20 cellular contexts compared by ENCODE assay signal in the genomic region with DNA sequence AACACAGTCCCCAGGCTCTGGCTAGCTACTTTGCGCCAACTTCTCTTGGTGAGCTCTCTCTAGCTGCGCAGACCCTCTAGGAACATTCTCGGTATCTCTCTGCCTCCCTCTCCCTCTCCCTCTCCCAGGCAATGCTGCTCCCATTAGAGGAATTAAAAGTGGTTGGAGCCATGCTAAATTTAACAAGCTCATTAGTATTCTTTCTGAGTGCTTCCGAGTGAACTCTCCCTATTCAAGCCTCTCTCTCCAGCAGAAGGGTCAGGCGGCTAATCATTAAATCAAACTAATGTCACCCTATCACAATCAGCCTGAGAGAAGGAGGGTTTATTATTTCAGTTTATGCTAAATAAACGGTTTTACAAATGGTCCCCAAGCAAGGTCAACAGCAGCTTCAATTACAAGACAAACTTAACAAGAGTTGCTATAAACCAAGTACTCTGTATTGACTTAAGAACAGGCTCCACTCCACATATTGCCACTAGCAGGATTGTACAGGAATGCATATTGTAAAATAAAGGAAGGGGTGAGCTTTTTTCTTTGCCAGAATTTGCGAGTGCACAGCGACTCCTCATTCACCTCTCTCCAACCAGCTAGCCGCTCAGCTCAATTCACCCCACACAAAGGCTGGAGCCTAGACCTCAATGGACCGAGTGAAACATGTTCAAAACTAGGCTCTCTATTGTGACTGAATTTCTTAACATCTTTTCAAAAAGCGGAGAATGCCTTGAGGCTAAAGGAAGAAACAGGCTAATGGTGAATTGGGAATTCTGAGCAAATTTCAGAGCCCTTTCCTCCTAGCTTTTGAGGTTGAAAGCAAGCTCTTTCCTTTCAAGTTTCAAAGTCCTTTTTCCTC.
DNase-seq lines count a peak whose midpoint lies in the region; ATAC-seq and TF ChIP-seq lines count a peak whose summit lies in the region.
"Had no signal": no experiment of that assay in that cellular context is flagged by ENCODE, and none has a peak within 500 bp of the region (broad histone marks: within the 10 kb centered on the region; RNA-seq: fewer than 3 reads in every experiment).

No MANE protein-coding gene starts in this region.

- H3K4me1 ChIP-seq in rectal smooth muscle tissue (ENCODE audit: control insufficient read depth, insufficient read depth, low read length): peaks cover 18% of the 10 kb centered on the region
- H3K4me1 ChIP-seq: Peyer's patch had no signal

- H3K36me3 Mint-ChIP-seq in WTC11: peaks cover under 1% of the 10 kb centered on the region
- no peaks in the 10 kb centered on the region for H3K36me3 Mint-ChIP-seq in natural killer cell treated with Interleukin-12 subunit alpha and Interleukin-12 subunit beta and Interleukin-15 and Interleukin-18, amount 100 ng/mL, for 72 hours

- no peak overlapping the region for H3K4me3 ChIP-seq in rectal smooth muscle tissue (ENCODE audit: low read length)
- H3K4me3 ChIP-seq: BLaER1 treated with 17β-estradiol and CSF1 and Interleukin-3, amounts not matched to agents 10 nM and 100 nM; GM23248; Peyer's patch had no signal

- H3K4me3 Mint-ChIP-seq in WTC11: no peak overlapping the region
- no peak overlapping the region for H3K4me3 Mint-ChIP-seq in natural killer cell treated with Interleukin-12 subunit alpha and Interleukin-12 subunit beta and Interleukin-15 and Interleukin-18, amount 100 ng/mL, for 72 hours
- H3K4me3 Mint-ChIP-seq: nephron had no signal

- intact Hi-C loops in left colon (cut with DNase I, micrococcal nuclease): no loop called here

- H3K4me1 Mint-ChIP-seq in WTC11: peaks cover 22% of the 10 kb centered on the region
- H3K4me1 Mint-ChIP-seq in natural killer cell treated with Interleukin-12 subunit alpha and Interleukin-12 subunit beta and Interleukin-15 and Interleukin-18, amount 100 ng/mL, for 72 hours (ENCODE audit: low read depth in 2 of 2): no peaks in the 10 kb centered on the region

- peak; percentile 31; the same call in 1 of the 2 replicates for ATAC-seq in WTC11
- peak; percentile 77 for ATAC-seq in left colon
- no peak for ATAC-seq in natural killer cell treated with Interleukin-12 subunit alpha and Interleukin-12 subunit beta and Interleukin-15 and Interleukin-18, amount 100 ng/mL, for 72 hours
- ATAC-seq: activated CD4-positive, CD25-positive, alpha-beta regulatory T cell treated with anti-CD3 and anti-CD28 coated beads, Interleukin-2, amount 50 U/mL, for 24 hours had no signal

- no peaks in the 10 kb centered on the region for H3K9me3 Mint-ChIP-seq in WTC11
- no peaks in the 10 kb centered on the region for H3K9me3 Mint-ChIP-seq in natural killer cell treated with Interleukin-12 subunit alpha and Interleukin-12 subunit beta and Interleukin-15 and Interleukin-18, amount 100 ng/mL, for 72 hours
- H3K9me3 Mint-ChIP-seq: nephron had no signal

- no peaks in the 10 kb centered on the region for H3K27me3 ChIP-seq in rectal smooth muscle tissue (ENCODE audit: control insufficient read depth, insufficient read depth, low read length)
- H3K27me3 ChIP-seq: BLaER1 treated with 17β-estradiol and CSF1 and Interleukin-3, amounts not matched to agents 10 nM and 100 nM; Peyer's patch had no signal

- POLR2A ChIA-PET in WTC11 (lab: Charles Lee): interaction anchor here (1.2 kb wide), 1 partner anchor 76 kb away, joined by 3 read pairs; no protein-coding TSS in a partner anchor

- H3K9ac ChIP-seq in rectal smooth muscle tissue (ENCODE audit: low read length): no peak overlapping the region
- H3K9ac ChIP-seq: BLaER1 treated with 17β-estradiol and CSF1 and Interleukin-3, amounts not matched to agents 10 nM and 100 nM; GM23248 had no signal

- H3K27ac ChIP-seq in rectal smooth muscle tissue (ENCODE audit: low read depth, low read length): peak overlapping the region; percentile 6
- H3K27ac ChIP-seq: BLaER1 treated with 17β-estradiol and CSF1 and Interleukin-3, amounts not matched to agents 10 nM and 100 nM; GM23248 had no signal

- TF ChIP-seq CTCF in WTC11 (IDR thresholded peaks at IDR 0.05): no peak

- no peaks in the 10 kb centered on the region for H3K27me3 Mint-ChIP-seq in WTC11 (ENCODE audit: low read depth)
- peaks cover 6 to 8% of the 10 kb centered on the region in 2 donors for H3K27me3 Mint-ChIP-seq in natural killer cell treated with Interleukin-12 subunit alpha and Interleukin-12 subunit beta and Interleukin-15 and Interleukin-18, amount 100 ng/mL, for 72 hours

- H3K36me3 ChIP-seq in rectal smooth muscle tissue (ENCODE audit: control insufficient read depth, insufficient read depth, low read length): no peaks in the 10 kb centered on the region
- H3K36me3 ChIP-seq: Peyer's patch had no signal

- DNase-seq in G401 (ENCODE audit: low spot score): peak; percentile 12
- no peak for DNase-seq in WTC11 (ENCODE audit: low spot score)
- no peak for DNase-seq in left colon
- DNase-seq in NCI-H69 (lab: John Stamatoyannopoulos, UW): no peak
- no peak for DNase-seq in AML-193 (lab: John Stamatoyannopoulos, UW)
- DNase-seq in activated T-cell treated with anti-CD3 and anti-CD28 coated beads, Interleukin-2, amount 50 U/mL, for 48 hours: no peak
- no peak for DNase-seq in natural killer cell treated with Interleukin-12 subunit alpha and Interleukin-12 subunit beta and Interleukin-15 and Interleukin-18, amount 100 ng/mL, for 72 hours (ENCODE audit: low spot score)
- DNase-seq: activated gamma-delta T cell treated with Interleukin-2 at 50 U/mL for 16 hours; cortex of kidney; DND-41; GM23248; kidney glomerular epithelial cell; NCI-H1930; NCI-H524; Peyer's patch; stimulated activated CD4-positive, alpha-beta T cell treated with anti-CD3 and anti-CD28 coated beads, Interleukin-4, amount 100 ng/mL, for 24 hours had no signal

- CTCF ChIA-PET in WTC11 (lab: Charles Lee): interaction anchor here (0.6 to 2.3 kb wide), 7 partner anchors 34 to 593 kb away, joined by 3 to 12 read pairs (median 5); no protein-coding TSS in a partner anchor

- in situ Hi-C loops in G401 (cut with HindIII; ENCODE audit: low sequenced_read_pairs): no loop called here

- H3K27ac Mint-ChIP-seq in WTC11: no peak overlapping the region
- H3K27ac Mint-ChIP-seq in natural killer cell treated with Interleukin-12 subunit alpha and Interleukin-12 subunit beta and Interleukin-15 and Interleukin-18, amount 100 ng/mL, for 72 hours: no peak overlapping the region
- H3K27ac Mint-ChIP-seq: nephron had no signal

TF ChIP-seq in WTC11, 78 proteins besides CTCF, POLR2A, EP300 and RAD21 (continues in another document):
- TF ChIP-seq ATF3 (CRISPR knock-in tag; conservative IDR thresholded peaks at IDR 0.05) (no peak), SMAD3 (CRISPR knock-in tag; IDR thresholded peaks at IDR 0.05; ENCODE audit: borderline replicate concordance) (no peak), ZNF423 (CRISPR knock-in tag; IDR thresholded peaks at IDR 0.05) (no peak), ETV6 (CRISPR knock-in tag; IDR thresholded peaks at IDR 0.05) (no peak), SP1 (CRISPR knock-in tag; conservative IDR thresholded peaks at IDR 0.05) (no peak), ZNF219 (CRISPR knock-in tag; IDR thresholded peaks at IDR 0.05; ENCODE audit: borderline replicate concordance) (no peak), CBFB (CRISPR knock-in tag; IDR thresholded peaks at IDR 0.05; ENCODE audit: low read depth) (no peak), E2F4 (CRISPR knock-in tag; IDR thresholded peaks at IDR 0.05; ENCODE audit: borderline replicate concordance, low read depth) (no peak)
- TF ChIP-seq, protein P1, sequence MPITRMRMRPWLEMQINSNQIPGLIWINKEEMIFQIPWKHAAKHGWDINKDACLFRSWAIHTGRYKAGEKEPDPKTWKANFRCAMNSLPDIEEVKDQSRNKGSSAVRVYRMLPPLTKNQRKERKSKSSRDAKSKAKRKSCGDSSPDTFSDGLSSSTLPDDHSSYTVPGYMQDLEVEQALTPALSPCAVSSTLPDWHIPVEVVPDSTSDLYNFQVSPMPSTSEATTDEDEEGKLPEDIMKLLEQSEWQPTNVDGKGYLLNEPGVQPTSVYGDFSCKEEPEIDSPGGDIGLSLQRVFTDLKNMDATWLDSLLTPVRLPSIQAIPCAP (CRISPR knock-in tag; IDR thresholded peaks at IDR 0.05): no peak
- TF ChIP-seq, protein P2, sequence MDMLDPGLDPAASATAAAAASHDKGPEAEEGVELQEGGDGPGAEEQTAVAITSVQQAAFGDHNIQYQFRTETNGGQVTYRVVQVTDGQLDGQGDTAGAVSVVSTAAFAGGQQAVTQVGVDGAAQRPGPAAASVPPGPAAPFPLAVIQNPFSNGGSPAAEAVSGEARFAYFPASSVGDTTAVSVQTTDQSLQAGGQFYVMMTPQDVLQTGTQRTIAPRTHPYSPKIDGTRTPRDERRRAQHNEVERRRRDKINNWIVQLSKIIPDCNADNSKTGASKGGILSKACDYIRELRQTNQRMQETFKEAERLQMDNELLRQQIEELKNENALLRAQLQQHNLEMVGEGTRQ (CRISPR knock-in tag; IDR thresholded peaks at IDR 0.05): no peak

Comparison
In these comparisons a context has a peak if more than half of its experiments do, and no peak if none do; other contexts are left out.
1. ATAC-seq: peak in WTC11 (single experiment) and left colon (single experiment); none in natural killer cell treated with Interleukin-12 subunit alpha and Interleukin-12 subunit beta and Interleukin-15 and Interleukin-18, amount 100 ng/mL, for 72 hours (0 of 2).